1 cellular context compared by ENCODE assay signal in the genomic region with DNA sequence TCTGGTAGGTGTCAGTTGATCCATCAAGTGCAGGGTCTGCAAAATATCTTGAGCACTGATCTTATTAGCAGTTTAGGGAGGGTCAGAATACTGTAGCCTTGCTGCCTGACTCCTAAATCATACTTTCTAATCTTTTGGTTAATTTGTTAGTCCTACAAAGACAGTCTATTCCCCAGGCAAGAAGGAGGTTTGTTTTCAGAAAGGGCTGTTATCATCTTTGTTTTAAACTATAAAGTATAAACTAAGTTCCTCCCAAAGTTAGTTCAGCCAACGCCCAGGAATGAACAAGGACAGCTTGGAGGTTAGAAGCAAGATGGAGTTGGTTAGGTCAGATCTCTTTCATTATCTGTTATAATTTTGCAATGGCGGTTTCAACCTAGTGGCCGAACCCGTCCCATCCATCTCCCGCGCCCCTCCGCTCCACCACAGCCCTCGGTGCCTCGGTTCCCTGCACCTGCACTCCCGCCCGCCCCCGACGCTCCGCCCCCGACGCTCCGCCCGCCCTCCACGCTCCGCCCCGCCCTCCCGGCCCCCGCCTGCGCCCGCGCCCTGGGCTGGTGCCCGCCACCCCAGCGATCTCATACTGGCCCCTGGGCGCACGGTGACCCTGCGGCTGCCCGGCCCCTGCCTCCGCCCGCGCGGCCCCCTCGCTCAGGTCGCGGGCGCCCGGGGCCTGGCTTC.
A peak's percentile ranks its signal among the peaks of the same experiment; 100 is the strongest.
TF ChIP-seq lines count a peak whose summit lies in the region.

A gene with protein sequence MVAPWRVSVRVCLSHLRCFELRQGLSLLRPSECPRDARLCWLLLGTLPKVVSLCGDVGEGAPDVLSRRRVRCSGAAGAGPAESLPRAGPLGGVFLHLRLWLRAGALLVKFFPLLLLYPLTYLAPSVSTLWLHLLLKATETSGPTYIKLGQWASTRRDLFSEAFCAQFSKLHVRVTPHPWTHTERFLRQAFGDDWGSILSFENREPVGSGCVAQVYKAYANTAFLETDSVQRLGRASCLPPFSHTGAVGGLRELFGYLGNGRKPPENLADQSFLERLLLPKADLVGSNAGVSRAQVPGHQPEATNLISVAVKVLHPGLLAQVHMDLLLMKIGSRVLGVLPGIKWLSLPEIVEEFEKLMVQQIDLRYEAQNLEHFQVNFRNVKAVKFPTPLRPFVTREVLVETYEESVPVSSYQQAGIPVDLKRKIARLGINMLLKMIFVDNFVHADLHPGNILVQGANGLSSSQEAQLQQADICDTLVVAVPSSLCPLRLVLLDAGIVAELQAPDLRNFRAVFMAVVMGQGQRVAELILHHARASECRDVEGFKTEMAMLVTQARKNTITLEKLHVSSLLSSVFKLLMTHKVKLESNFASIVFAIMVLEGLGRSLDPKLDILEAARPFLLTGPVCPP (plus strand): TSS at position 564 of the 681 bp plus-strand sequence. CDS start 386 bp downstream, outside the sequence.

TF ChIP-seq in HepG2, 621 proteins besides CTCF, POLR2A, EP300 and RAD21 (continued from another document):
- TF ChIP-seq, protein P1, sequence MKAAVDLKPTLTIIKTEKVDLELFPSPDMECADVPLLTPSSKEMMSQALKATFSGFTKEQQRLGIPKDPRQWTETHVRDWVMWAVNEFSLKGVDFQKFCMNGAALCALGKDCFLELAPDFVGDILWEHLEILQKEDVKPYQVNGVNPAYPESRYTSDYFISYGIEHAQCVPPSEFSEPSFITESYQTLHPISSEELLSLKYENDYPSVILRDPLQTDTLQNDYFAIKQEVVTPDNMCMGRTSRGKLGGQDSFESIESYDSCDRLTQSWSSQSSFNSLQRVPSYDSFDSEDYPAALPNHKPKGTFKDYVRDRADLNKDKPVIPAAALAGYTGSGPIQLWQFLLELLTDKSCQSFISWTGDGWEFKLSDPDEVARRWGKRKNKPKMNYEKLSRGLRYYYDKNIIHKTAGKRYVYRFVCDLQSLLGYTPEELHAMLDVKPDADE (CRISPR knock-in tag; IDR thresholded peaks at IDR 0.05), result no peak
- TF ChIP-seq STAG1 (CRISPR knock-in tag; IDR thresholded peaks at IDR 0.05) (no peak), ERF (CRISPR knock-in tag; IDR thresholded peaks at IDR 0.05) (0 out of 2 replicates have a peak, but pooled peaks have one; percentile 9), ZNF558 (CRISPR knock-in tag; IDR thresholded peaks at IDR 0.05; ENCODE audit: borderline replicate concordance) (0 out of 2 replicates have a peak, but pooled peaks have one; percentile 2), ZNF570 (CRISPR knock-in tag; IDR thresholded peaks at IDR 0.05; ENCODE audit: borderline replicate concordance) (no peak), ZNF329 (CRISPR knock-in tag; IDR thresholded peaks at IDR 0.05; ENCODE audit: low read depth) (0 out of 2 replicates have a peak, but pooled peaks have one; percentile 4), GABPB1 (CRISPR knock-in tag; IDR thresholded peaks at IDR 0.05) (no peak), ZNF383 (CRISPR knock-in tag; IDR thresholded peaks at IDR 0.05; ENCODE audit: borderline replicate concordance) (no peak), CENPT (CRISPR knock-in tag; IDR thresholded peaks at IDR 0.05; ENCODE audit: low read depth) (0 out of 2 replicates have a peak, but pooled peaks have one; percentile 31), ZNF605 (CRISPR knock-in tag; IDR thresholded peaks at IDR 0.05) (no peak), ZFP36L2 (CRISPR knock-in tag; IDR thresholded peaks at IDR 0.05) (no peak), CC2D1A (CRISPR knock-in tag; IDR thresholded peaks at IDR 0.05) (no peak), SALL1 (CRISPR knock-in tag; IDR thresholded peaks at IDR 0.05) (peak; percentile 23; the same call in 1 of the 2 replicates)
- TF ChIP-seq, protein P2, sequence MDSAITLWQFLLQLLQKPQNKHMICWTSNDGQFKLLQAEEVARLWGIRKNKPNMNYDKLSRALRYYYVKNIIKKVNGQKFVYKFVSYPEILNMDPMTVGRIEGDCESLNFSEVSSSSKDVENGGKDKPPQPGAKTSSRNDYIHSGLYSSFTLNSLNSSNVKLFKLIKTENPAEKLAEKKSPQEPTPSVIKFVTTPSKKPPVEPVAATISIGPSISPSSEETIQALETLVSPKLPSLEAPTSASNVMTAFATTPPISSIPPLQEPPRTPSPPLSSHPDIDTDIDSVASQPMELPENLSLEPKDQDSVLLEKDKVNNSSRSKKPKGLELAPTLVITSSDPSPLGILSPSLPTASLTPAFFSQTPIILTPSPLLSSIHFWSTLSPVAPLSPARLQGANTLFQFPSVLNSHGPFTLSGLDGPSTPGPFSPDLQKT (CRISPR knock-in tag; IDR thresholded peaks at IDR 0.05; ENCODE audit: borderline replicate concordance), result no peak
- TF ChIP-seq, protein P3, sequence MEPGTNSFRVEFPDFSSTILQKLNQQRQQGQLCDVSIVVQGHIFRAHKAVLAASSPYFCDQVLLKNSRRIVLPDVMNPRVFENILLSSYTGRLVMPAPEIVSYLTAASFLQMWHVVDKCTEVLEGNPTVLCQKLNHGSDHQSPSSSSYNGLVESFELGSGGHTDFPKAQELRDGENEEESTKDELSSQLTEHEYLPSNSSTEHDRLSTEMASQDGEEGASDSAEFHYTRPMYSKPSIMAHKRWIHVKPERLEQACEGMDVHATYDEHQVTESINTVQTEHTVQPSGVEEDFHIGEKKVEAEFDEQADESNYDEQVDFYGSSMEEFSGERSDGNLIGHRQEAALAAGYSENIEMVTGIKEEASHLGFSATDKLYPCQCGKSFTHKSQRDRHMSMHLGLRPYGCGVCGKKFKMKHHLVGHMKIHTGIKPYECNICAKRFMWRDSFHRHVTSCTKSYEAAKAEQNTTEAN (CRISPR knock-in tag; conservative IDR thresholded peaks at IDR 0.05), result no peak
- TF ChIP-seq, protein P4, sequence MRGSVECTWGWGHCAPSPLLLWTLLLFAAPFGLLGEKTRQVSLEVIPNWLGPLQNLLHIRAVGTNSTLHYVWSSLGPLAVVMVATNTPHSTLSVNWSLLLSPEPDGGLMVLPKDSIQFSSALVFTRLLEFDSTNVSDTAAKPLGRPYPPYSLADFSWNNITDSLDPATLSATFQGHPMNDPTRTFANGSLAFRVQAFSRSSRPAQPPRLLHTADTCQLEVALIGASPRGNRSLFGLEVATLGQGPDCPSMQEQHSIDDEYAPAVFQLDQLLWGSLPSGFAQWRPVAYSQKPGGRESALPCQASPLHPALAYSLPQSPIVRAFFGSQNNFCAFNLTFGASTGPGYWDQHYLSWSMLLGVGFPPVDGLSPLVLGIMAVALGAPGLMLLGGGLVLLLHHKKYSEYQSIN (CRISPR knock-in tag; IDR thresholded peaks at IDR 0.05; ENCODE audit: borderline replicate concordance), result no peak
